In the genomic region with DNA sequence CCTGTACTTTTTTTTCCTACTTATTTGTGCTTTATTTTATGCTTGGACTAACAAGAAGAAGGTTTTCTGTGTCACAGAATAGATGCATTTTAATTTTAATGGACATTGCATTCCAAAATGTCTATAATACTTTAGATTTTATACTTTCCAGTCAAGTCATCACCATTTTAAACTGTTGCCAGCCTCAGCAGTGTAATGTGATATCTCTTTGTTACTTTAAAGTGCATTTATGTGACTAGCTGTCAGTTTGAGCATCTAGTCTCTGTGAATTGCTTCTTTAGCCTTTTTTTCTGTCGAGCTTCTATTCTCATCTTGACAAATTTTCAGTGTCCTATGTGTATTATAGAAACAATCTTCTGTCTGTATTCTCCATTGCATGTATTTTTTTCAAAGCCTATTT, we compare ENCODE assay signal across 19 cellular contexts.
"Had no signal": no experiment of that assay in that cellular context is flagged by ENCODE, and none has a peak within 500 bp of the region (broad histone marks: within the 10 kb centered on the region; RNA-seq: fewer than 3 reads in every experiment).

No MANE protein-coding gene starts in this region.

- H3K9me3 Mint-ChIP-seq: activated naive CD8-positive, alpha-beta T cell treated with anti-CD3 and anti-CD28 coated beads for 36 hours; nephron progenitor cell had no signal

- DNase-seq: activated CD4-positive, alpha-beta T cell treated with anti-CD3 and anti-CD28 coated beads, Interleukin-2, amount 50 U/mL, for 1 hour; activated CD8-positive, alpha-beta memory T cell treated with anti-CD3 and anti-CD28 coated beads for 24 hours; activated gamma-delta T cell treated with Interleukin-2 at 50 U/mL for 16 hours; activated naive CD8-positive, alpha-beta T cell treated with anti-CD3 and anti-CD28 coated beads for 36 hours; brain microvascular endothelial cell; effector CD8-positive, alpha-beta T cell; esophagus squamous epithelium; foreskin fibroblast; mesendoderm; nephron progenitor cell; ovary; sigmoid colon; stimulated activated CD4-positive, alpha-beta T cell treated with anti-CD3 and anti-CD28 coated beads, Interleukin-12 subunit alpha, Interleukin-12 subunit beta, amount 100 ng/mL, for 4 hours; stimulated activated CD4-positive, alpha-beta T cell treated with anti-CD3 and anti-CD28 coated beads, Interleukin-2, amount 100 ng/mL, for 24 hours; stomach; T1000; upper lobe of right lung had no signal

- H3K4me3 ChIP-seq: esophagus squamous epithelium, ovary, sigmoid colon, stomach, thoracic aorta, upper lobe of right lung had no signal

- H3K36me3 Mint-ChIP-seq: activated naive CD8-positive, alpha-beta T cell treated with anti-CD3 and anti-CD28 coated beads for 36 hours had no signal

- H3K27me3 Mint-ChIP-seq: activated naive CD8-positive, alpha-beta T cell treated with anti-CD3 and anti-CD28 coated beads for 36 hours had no signal

- H3K27me3 ChIP-seq: brain microvascular endothelial cell, esophagus squamous epithelium, ovary, sigmoid colon, stomach, upper lobe of right lung had no signal

- H3K27ac ChIP-seq: brain microvascular endothelial cell, esophagus squamous epithelium, ovary, sigmoid colon, stomach, thoracic aorta, upper lobe of right lung had no signal

- H3K4me3 Mint-ChIP-seq: activated naive CD8-positive, alpha-beta T cell treated with anti-CD3 and anti-CD28 coated beads for 36 hours; nephron progenitor cell had no signal

- H3K27ac Mint-ChIP-seq: activated naive CD8-positive, alpha-beta T cell treated with anti-CD3 and anti-CD28 coated beads for 36 hours; nephron progenitor cell had no signal

- H3K9me3 ChIP-seq: esophagus squamous epithelium, ovary, sigmoid colon, stomach, thoracic aorta, upper lobe of right lung had no signal

- ATAC-seq: activated CD4-positive, CD25-positive, alpha-beta regulatory T cell treated with anti-CD3 and anti-CD28 coated beads, Interleukin-2, amount 50 U/mL, for 24 hours; upper lobe of right lung had no signal

- H3K36me3 ChIP-seq: brain microvascular endothelial cell, esophagus squamous epithelium, ovary, sigmoid colon, stomach, thoracic aorta, upper lobe of right lung had no signal

- H3K4me1 ChIP-seq: esophagus squamous epithelium, sigmoid colon, stomach, upper lobe of right lung had no signal
